Comparison of ENCODE assay signal across 12 cellular contexts in genomic region chr2:196915512-196916189, GRCh38. TPM values are rescaled to one million over a fixed set of nuclear protein-coding genes. Genes with fewer than 3 reads are reported as not detected.
DNase-seq lines count a peak whose midpoint lies in the region; ATAC-seq and TF ChIP-seq lines count a peak whose summit lies in the region.
"Had no signal": no experiment of that assay in that cellular context is flagged by ENCODE, and none has a peak within 500 bp of the region (broad histone marks: within the 10 kb centered on the region; RNA-seq: fewer than 3 reads in every experiment).

No MANE protein-coding gene starts in this region.

- H3K4me3 ChIP-seq in mammary epithelial cell (replicated peaks in 1 of 3; ENCODE audit: insufficient read depth in 1 of 3, low read depth in 2 of 3, low read length in 3 of 3), result no peak overlapping the region
- H3K4me3 ChIP-seq: upper lobe of right lung had no signal

- peak; percentile 73 for ATAC-seq in activated CD8-positive, alpha-beta memory T cell treated with anti-CD3 and anti-CD28 coated beads, Interleukin-2, amount 10 ng/mL, durations not matched to agents 7 days and 5 days
- ATAC-seq in HG02798 (IDR thresholded peaks at IDR 0.05; ENCODE audit: poor library complexity, unreplicated experiment), result peak; percentile 34
- peak; percentile 70 for ATAC-seq in T-helper 17 cell
- peak; percentile 26 for ATAC-seq in stimulated activated naive CD8-positive, alpha-beta T cell treated with anti-CD3 and anti-CD28 coated beads, Interleukin-15, Interleukin-2, amounts not matched to agents 100 U/mL and 50 U/mL, for 24 hours
- ATAC-seq: upper lobe of right lung had no signal

- TF ChIP-seq CTCF in mammary epithelial cell (conservative IDR thresholded peaks at IDR 0.05 in 1 of 2, IDR thresholded peaks at IDR 0.05 in 1 of 2; ENCODE audit: extremely low read depth in 1 of 2, insufficient read depth in 1 of 2, low read depth in 1 of 2, low read length in 2 of 2), result no peak

- H3K9me3 ChIP-seq in T-helper 17 cell (ENCODE audit: control insufficient read depth, low read length, poor library complexity, severe bottlenecking) (no peaks in the 10 kb centered on the region), mammary epithelial cell (replicated peaks; ENCODE audit: insufficient read depth, low read length) (no peaks in the 10 kb centered on the region)
- H3K9me3 ChIP-seq: upper lobe of right lung had no signal

- in situ Hi-C loops in mammary epithelial cell (cut with MboI; ENCODE audit: low sequenced_read_pairs in 2 of 2), result no loop called here

- DNase-seq in activated CD8-positive, alpha-beta memory T cell treated with anti-CD3 and anti-CD28 coated beads, Interleukin-2, amount 10 ng/mL, durations not matched to agents 7 days and 5 days, result no peak
- no peak for DNase-seq in activated CD8-positive, alpha-beta memory T cell treated with anti-CD3 and anti-CD28 coated beads, Interleukin-2, amount 50 U/mL, for 4 hours
- DNase-seq in T-helper 17 cell (no peak), kidney glomerular epithelial cell (lab: John Stamatoyannopoulos, UW) (no peak), mammary epithelial cell (no peak), HUDEP-2 (lab: John Stamatoyannopoulos, UW; ENCODE audit: unreplicated experiment in 76 of 76) (no peak)
- no peak for DNase-seq in stimulated activated naive CD8-positive, alpha-beta T cell treated with anti-CD3 and anti-CD28 coated beads, Interleukin-15, Interleukin-2, amounts not matched to agents 100 U/mL and 50 U/mL, for 24 hours
- DNase-seq: NCI-H2107, occipital lobe, RPMI8226, upper lobe of right lung had no signal

- H3K4me2 ChIP-seq in mammary epithelial cell (ENCODE audit: insufficient read depth, low read depth, low read length), result no peak overlapping the region

- H3K9me3 Mint-ChIP-seq in activated CD8-positive, alpha-beta memory T cell treated with anti-CD3 and anti-CD28 coated beads, Interleukin-2, amount 10 ng/mL, durations not matched to agents 7 days and 5 days (ENCODE audit: low read depth), result peaks cover 15% of the 10 kb centered on the region

- peaks cover 82% of the 10 kb centered on the region for H3K36me3 Mint-ChIP-seq in activated CD8-positive, alpha-beta memory T cell treated with anti-CD3 and anti-CD28 coated beads, Interleukin-2, amount 10 ng/mL, durations not matched to agents 7 days and 5 days
- peaks cover 9% of the 10 kb centered on the region for H3K36me3 Mint-ChIP-seq in T-helper 17 cell (ENCODE audit: low read depth)

- H3K27me3 Mint-ChIP-seq in activated CD8-positive, alpha-beta memory T cell treated with anti-CD3 and anti-CD28 coated beads, Interleukin-2, amount 10 ng/mL, durations not matched to agents 7 days and 5 days, result no peaks in the 10 kb centered on the region
- no peaks in the 10 kb centered on the region for H3K27me3 Mint-ChIP-seq in T-helper 17 cell

- WGBS in mammary epithelial cell (ENCODE audit: low coverage, missing lambda C conversion rate), result 98% methylated on average over 3 of the region's 3 CpGs

- no peak overlapping the region for H3K9ac ChIP-seq in mammary epithelial cell (ENCODE audit: insufficient read depth, low read length)

- peaks cover 16% of the 10 kb centered on the region for H3K79me2 ChIP-seq in mammary epithelial cell (ENCODE audit: insufficient read depth, low read length)

- peak overlapping the region; percentile 53 for H3K4me3 Mint-ChIP-seq in activated CD8-positive, alpha-beta memory T cell treated with anti-CD3 and anti-CD28 coated beads, Interleukin-2, amount 10 ng/mL, durations not matched to agents 7 days and 5 days
- H3K4me3 Mint-ChIP-seq in T-helper 17 cell, result peak overlapping the region; percentile 63

- no peak overlapping the region for H3K27ac ChIP-seq in mammary epithelial cell (ENCODE audit: insufficient read depth, low read depth, low read length)
- H3K27ac ChIP-seq: upper lobe of right lung had no signal

- H3K4me1 Mint-ChIP-seq in activated CD8-positive, alpha-beta memory T cell treated with anti-CD3 and anti-CD28 coated beads, Interleukin-2, amount 10 ng/mL, durations not matched to agents 7 days and 5 days, result peaks cover 57% of the 10 kb centered on the region
- peaks cover 19% of the 10 kb centered on the region for H3K4me1 Mint-ChIP-seq in T-helper 17 cell

- CTCF ChIA-PET in activated CD8-positive, alpha-beta memory T cell treated with anti-CD3 and anti-CD28 coated beads, Interleukin-2, amount 10 ng/mL, durations not matched to agents 7 days and 5 days (lab: Charles Lee), result interaction anchor here (0.8 to 2.5 kb wide), 4 partner anchors 12 to 386 kb away, joined by 3 to 8 read pairs (median 3); no protein-coding TSS in a partner anchor
- CTCF ChIA-PET in mammary epithelial cell (lab: Charles Lee; ENCODE audit: low non-redundant PET), result no interaction called here

- no peak overlapping the region for H2AFZ ChIP-seq in mammary epithelial cell (ENCODE audit: low read depth, low read length)

- H3K27ac Mint-ChIP-seq in activated CD8-positive, alpha-beta memory T cell treated with anti-CD3 and anti-CD28 coated beads, Interleukin-2, amount 10 ng/mL, durations not matched to agents 7 days and 5 days, result peak overlapping the region; percentile 98
- H3K27ac Mint-ChIP-seq in T-helper 17 cell, result peak overlapping the region; percentile 75

- no peaks in the 10 kb centered on the region for H3K27me3 ChIP-seq in mammary epithelial cell (ENCODE audit: insufficient read depth, low read length)
- H3K27me3 ChIP-seq: upper lobe of right lung had no signal

- BruUV-seq in mammary epithelial cell (replicated peaks; lab: Mats Ljungman, UMichigan), result no TSS peak

- intact Hi-C loops in mammary epithelial cell (cut with micrococcal nuclease), result no loop called here

- dilution Hi-C loops in mammary epithelial cell (cut with HindIII; ENCODE audit: low sequenced_read_pairs), result no loop called here

- H3K4me1 ChIP-seq in mammary epithelial cell (ENCODE audit: insufficient read depth, low read length), result no peaks in the 10 kb centered on the region
- H3K4me1 ChIP-seq: upper lobe of right lung had no signal

- H3K36me3 ChIP-seq in mammary epithelial cell (ENCODE audit: insufficient read depth, low read length), result peaks cover 8% of the 10 kb centered on the region

- H4K20me1 ChIP-seq in mammary epithelial cell (ENCODE audit: insufficient read depth, low read length), result no peaks in the 10 kb centered on the region

RNA-seq across cellular contexts. Expression of gene PGAP1, which starts 10.9 kb away (rescaled TPM):
- total RNA-seq in activated CD8-positive, alpha-beta memory T cell treated with anti-CD3 and anti-CD28 coated beads, Interleukin-2, amount 10 ng/mL, durations not matched to agents 7 days and 5 days, result 10 to 100 TPM; 20.3 to 60.0 TPM
- total RNA-seq in T-helper 17 cell (10 to 100 TPM; 14.9 to 17.7 TPM), mammary epithelial cell (10 to 100 TPM; 13.7 to 21.3 TPM)
- polyA plus RNA-seq in mammary epithelial cell, result 3.0 TPM
- polyA minus RNA-seq in mammary epithelial cell, result 4.2 TPM
